In genomic region chr19:18587561-18587960, GRCh38 we compare ENCODE assay signal across 11 cellular contexts. TPM values are rescaled to one million over a fixed set of nuclear protein-coding genes. Genes with fewer than 3 reads are reported as not detected.
DNase-seq lines count a peak whose midpoint lies in the region; ATAC-seq, FAIRE-seq and TF ChIP-seq lines count a peak whose summit lies in the region.
"Had no signal": no experiment of that assay in that cellular context is flagged by ENCODE, and none has a peak within 500 bp of the region (broad histone marks: within the 10 kb centered on the region; RNA-seq: fewer than 3 reads in every experiment).

No MANE protein-coding gene starts in this region.

- peaks cover 2% of the 10 kb centered on the region for H3K79me1 ChIP-seq in neuronal stem cell (ENCODE audit: low read depth, low read length)

- no peaks in the 10 kb centered on the region for H3K9me3 Mint-ChIP-seq in CD4-positive, alpha-beta memory T cell
- H3K9me3 Mint-ChIP-seq in IgD-negative memory B cell: no peaks in the 10 kb centered on the region
- H3K9me3 Mint-ChIP-seq in nephron progenitor cell: peaks cover 9% of the 10 kb centered on the region

- no peaks in the 10 kb centered on the region for H3K9me3 ChIP-seq in CD4-positive, alpha-beta memory T cell (ENCODE audit: control insufficient read depth in 1 of 2, low read length in 2 of 2)
- H3K9me3 ChIP-seq in GM12878 (replicated peaks; ENCODE audit: control insufficient read depth, insufficient read depth, low read length) (no peaks in the 10 kb centered on the region), neuronal stem cell (replicated peaks in 1 of 2; ENCODE audit: control insufficient read depth in 2 of 2, insufficient read depth in 1 of 2, low read depth in 1 of 2, low read length in 2 of 2) (no peaks in the 10 kb centered on the region)

- no peak overlapping the region for H4K8ac ChIP-seq in neuronal stem cell (ENCODE audit: low read depth, low read length)

- no peak overlapping the region for H4K91ac ChIP-seq in neuronal stem cell (ENCODE audit: low read depth, low read length, poor library complexity)

- TF ChIP-seq CTCF in GM12878 (IDR thresholded peaks at IDR 0.05 in 2 of 3, conservative IDR thresholded peaks at IDR 0.05 in 1 of 3; ENCODE audit: control insufficient read depth in 2 of 3, extremely low read depth in 1 of 3, insufficient read depth in 1 of 3, low read depth in 3 of 3, low read length in 3 of 3): no peak
- TF ChIP-seq CTCF in nephron progenitor cell (IDR thresholded peaks at IDR 0.05): no peak

- in situ Hi-C loops in GM12878 (cut with MboI): no loop called here

- H3K4ac ChIP-seq in neuronal stem cell (ENCODE audit: low read length): no peak overlapping the region

- intact Hi-C loops in CD4-positive, alpha-beta memory T cell (cut with micrococcal nuclease): loop anchor here (5.0 kb wide), 1 partner anchor 110 kb away; no protein-coding TSS in a partner anchor
- intact Hi-C loops in GM12878 (cut with micrococcal nuclease; ENCODE audit: unreplicated experiment): loop anchor here (5.0 kb wide), 3 partner anchors 45 to 260 kb away; partner anchors contain the start of gene FKBP8

- no peak for FAIRE-seq in GM12878 (lab: Jason Lieb, UNC)

- RAD21 ChIA-PET in GM12878 (lab: Charles Lee; ENCODE audit: unreplicated experiment): interaction anchor here (1.2 to 4.8 kb wide), 5 partner anchors 16 to 87 kb away, joined by 3 to 35 read pairs (median 20); partner anchors contain the start of genes ELL, FKBP8, KXD1 and UBA52

- H2AK5ac ChIP-seq in neuronal stem cell (ENCODE audit: low read depth, low read length): peak overlapping the region; percentile 3

- peak overlapping the region; percentile 72 for H2AFZ ChIP-seq in GM12878 (ENCODE audit: control insufficient read depth, low read depth, low read length)
- peak overlapping the region; percentile 98 for H2AFZ ChIP-seq in neuronal stem cell (ENCODE audit: low read length)

- peaks cover 4% of the 10 kb centered on the region; the same call in 1 of the 2 replicates for H3K79me2 ChIP-seq in GM12878 (ENCODE audit: control insufficient read depth, insufficient read depth, low read length)

- H3K4me1 Mint-ChIP-seq in CD4-positive, alpha-beta memory T cell: peaks cover 18 to 43% (median 32%) of the 10 kb centered on the region in 4 donors
- H3K4me1 Mint-ChIP-seq in IgD-negative memory B cell (peaks cover 21 to 33% (median 22%) of the 10 kb centered on the region in 3 donors), nephron progenitor cell (peaks cover 35% of the 10 kb centered on the region)

- TF ChIP-seq POLR2A in GM12878 (IDR thresholded peaks at IDR 0.05; ENCODE audit: low read depth, low read length): no peak

- H3K27me3 Mint-ChIP-seq in CD4-positive, alpha-beta memory T cell: no peaks in the 10 kb centered on the region
- no peaks in the 10 kb centered on the region for H3K27me3 Mint-ChIP-seq in IgD-negative memory B cell
- H3K27me3 Mint-ChIP-seq in nephron progenitor cell (ENCODE audit: low read depth, poor library complexity): peaks cover 14% of the 10 kb centered on the region

- 85% methylated on average over 10 of the region's 12 CpGs for WGBS in GM12878 (ENCODE audit: insufficient coverage, insufficient replicate concordance, low lambda C conversion rate, missing lambda C conversion rate)
- no CpG with 5 or more reads among the region's 12 CpGs for WGBS in neuronal stem cell (ENCODE audit: extremely low coverage in 2 of 2, insufficient read length in 2 of 2, insufficient replicate concordance in 1 of 2), 2 donors

- H3K4me3 Mint-ChIP-seq in CD4-positive, alpha-beta memory T cell: peak overlapping the region in 6 of 8 donors; percentile 5 to 93 (median 42)
- H3K4me3 Mint-ChIP-seq in IgD-negative memory B cell (peak overlapping the region; percentile 71 to 95 (median 83)), nephron progenitor cell (no peak overlapping the region)

- TF ChIP-seq EP300 in GM12878 (IDR thresholded peaks at IDR 0.05; ENCODE audit: borderline replicate concordance in 1 of 2, control insufficient read depth in 1 of 2, low read depth in 2 of 2, low read length in 2 of 2): no peak

- H2BK120ac ChIP-seq in neuronal stem cell (ENCODE audit: low read depth, low read length): no peak overlapping the region

- CTCF ChIA-PET in CD4-positive, alpha-beta memory T cell (lab: Charles Lee; ENCODE audit: partially characterized antibody): interaction anchor here (0.7 to 4.9 kb wide), 16 partner anchors 15 to 318 kb away, joined by 3 to 58 read pairs (median 8); partner anchors contain the start of genes ELL, FKBP8, KXD1 and UBA52
- CTCF ChIA-PET in GM12878 (lab: Yijun Ruan, JAX): interaction anchor here (0.6 to 6.0 kb wide), 18 partner anchors 11 to 259 kb away, joined by 3 to 64 read pairs (median 6); partner anchors contain the start of genes ELL, FKBP8, KXD1 and UBA52

- H3K36me3 Mint-ChIP-seq in CD4-positive, alpha-beta memory T cell: peaks cover 0 to 5% of the 10 kb centered on the region in 2 donors
- H3K36me3 Mint-ChIP-seq in IgD-negative memory B cell (no peaks in the 10 kb centered on the region), nephron progenitor cell (ENCODE audit: low read depth) (no peaks in the 10 kb centered on the region)

- H4K20me1 ChIP-seq in GM12878 (ENCODE audit: control insufficient read depth, insufficient read depth): no peaks in the 10 kb centered on the region

- POLR2A ChIA-PET in CD4-positive, alpha-beta memory T cell (lab: Charles Lee; ENCODE audit: partially characterized antibody): interaction anchor here (0.8 to 6.3 kb wide), 15 partner anchors 9 to 504 kb away, joined by 3 to 122 read pairs (median 6); partner anchors contain the start of genes COPE, CRLF1, DDX49 and ELL
- POLR2A ChIA-PET in GM12878 (lab: Charles Lee): interaction anchor here (0.7 to 6.0 kb wide), 5 partner anchors 15 to 753 kb away, joined by 3 to 43 read pairs (median 27); partner anchors contain the start of genes ELL, FKBP8, KXD1 and UBA52

- H3K4me1 ChIP-seq in CD4-positive, alpha-beta memory T cell (ENCODE audit: insufficient read depth, low read length): peaks cover 34% of the 10 kb centered on the region
- H3K4me1 ChIP-seq in GM12878 (ENCODE audit: control insufficient read depth, insufficient read depth, low read length) (peaks cover 27% of the 10 kb centered on the region), neuronal stem cell (ENCODE audit: control insufficient read depth in 2 of 2, insufficient read depth in 1 of 2, low read depth in 1 of 2, low read length in 2 of 2) (peaks cover 5 to 9% of the 10 kb centered on the region in 2 donors)

- peak overlapping the region; percentile 98 for H3K4me2 ChIP-seq in GM12878 (ENCODE audit: control insufficient read depth, insufficient read depth)
- no peak overlapping the region for H3K4me2 ChIP-seq in neuronal stem cell (ENCODE audit: insufficient read depth, low read length, poor library complexity, severe bottlenecking)

- no peak overlapping the region for H3K23ac ChIP-seq in neuronal stem cell (ENCODE audit: low read depth, low read length, poor library complexity)

- no TSS peak for BruUV-seq in GM12878 (replicated peaks; lab: Mats Ljungman, UMichigan)

- SMC1A ChIA-PET in GM12878 (lab: Charles Lee; ENCODE audit: uncharacterized antibody, unreplicated experiment): interaction anchor here (1.1 to 5.2 kb wide), 6 partner anchors 16 to 68 kb away, joined by 3 to 44 read pairs (median 12); partner anchors contain the start of genes ELL, FKBP8, KXD1 and UBA52

- peak overlapping the region; percentile 2 for H3K18ac ChIP-seq in neuronal stem cell (ENCODE audit: low read length)

- no peaks in the 10 kb centered on the region for H3K27me3 ChIP-seq in CD4-positive, alpha-beta memory T cell (ENCODE audit: insufficient read depth, low read length)
- H3K27me3 ChIP-seq in GM12878 (replicated peaks in 1 of 2; ENCODE audit: control insufficient read depth in 2 of 2, insufficient read depth in 2 of 2, low read length in 1 of 2) (no peaks in the 10 kb centered on the region), neuronal stem cell (ENCODE audit: control insufficient read depth in 3 of 3, insufficient read depth in 3 of 3, low read depth in 1 of 3, low read length in 3 of 3) (no peaks in the 10 kb centered on the region)

- peak overlapping the region; percentile 66 for H3K9ac ChIP-seq in GM12878 (ENCODE audit: control insufficient read depth, insufficient read depth, low read length)
- H3K9ac ChIP-seq in neuronal stem cell (ENCODE audit: low read depth, low read length, poor library complexity): no peak overlapping the region

- TF ChIP-seq RAD21 in GM12878 (IDR thresholded peaks at IDR 0.05; ENCODE audit: insufficient read depth, low read depth, low read length): no peak

- H3K4me3 ChIP-seq in CD4-positive, alpha-beta memory T cell (ENCODE audit: low read length in 2 of 2): no peak overlapping the region
- H3K4me3 ChIP-seq in GM12878: peak overlapping the region; percentile 70; the same call in 1 of the 2 replicates
- H3K4me3 ChIP-seq in neuronal stem cell (ENCODE audit: low read length in 2 of 2): no peak overlapping the region

- H2BK12ac ChIP-seq in neuronal stem cell (ENCODE audit: low read length): no peak overlapping the region

- peak overlapping the region; percentile 67 for H3K27ac ChIP-seq in CD4-positive, alpha-beta memory T cell (ENCODE audit: low read depth, low read length)
- no peak overlapping the region; the same call in 1 of the 2 replicates for H3K27ac ChIP-seq in GM12878 (ENCODE audit: control insufficient read depth, insufficient read depth)
- no peak overlapping the region for H3K27ac ChIP-seq in neuronal stem cell (replicated peaks; ENCODE audit: low read length)

- no peak overlapping the region for H3K14ac ChIP-seq in neuronal stem cell (ENCODE audit: low read length)

- DNase-seq in CD4-positive, alpha-beta memory T cell: no peak
- DNase-seq in GM12878 (ENCODE audit: low read depth, low spot score) (no peak), neuronal stem cell (ENCODE audit: low spot score) (no peak), SW480 (ENCODE audit: low spot score) (no peak), cerebellum (ENCODE audit: low spot score) (no peak), nephron progenitor cell (no peak)
- DNase-seq: DMS79, NCI-H1930, SHP77 had no signal

- ATAC-seq in GM12878 (no peak), GM19463 (IDR thresholded peaks at IDR 0.05; ENCODE audit: unreplicated experiment) (no peak)

- H2BK5ac ChIP-seq in neuronal stem cell (ENCODE audit: low read length): peak overlapping the region; percentile 71

- H3K36me3 ChIP-seq in CD4-positive, alpha-beta memory T cell (ENCODE audit: insufficient read depth, low read length): peaks cover 4% of the 10 kb centered on the region
- H3K36me3 ChIP-seq in GM12878 (ENCODE audit: control insufficient read depth in 2 of 2, insufficient read depth in 2 of 2, low read length in 1 of 2) (peaks cover 0 to 3% of the 10 kb centered on the region in 2 experiments; a peak in 1 of 4 replicates), neuronal stem cell (replicated peaks in 1 of 2; ENCODE audit: control insufficient read depth in 2 of 2, insufficient read depth in 2 of 2, low read length in 2 of 2) (peaks cover 3 to 13% of the 10 kb centered on the region in 2 donors)

- H2BK15ac ChIP-seq in neuronal stem cell (ENCODE audit: low read length): peak overlapping the region; percentile 54

- H3K27ac Mint-ChIP-seq in CD4-positive, alpha-beta memory T cell: peak overlapping the region in 6 of 7 donors; percentile 43 to 93 (median 84)
- H3K27ac Mint-ChIP-seq in IgD-negative memory B cell (peak overlapping the region in 2 of 3 donors; percentile 83 to 92), nephron progenitor cell (no peak overlapping the region)

RNA-seq across cellular contexts. Expression of gene REX1BD, which starts 1.0 kb away (rescaled TPM):
- total RNA-seq in CD4-positive, alpha-beta memory T cell: 100 to 1,000 TPM; 150 to 154 TPM
- 100 to 1,000 TPM; 148 to 156 TPM for polyA plus RNA-seq in CD4-positive, alpha-beta memory T cell
- 138 TPM for polyA plus RNA-seq in IgD-negative memory B cell
- total RNA-seq in GM12878 (2013; cell fraction: nucleolus; rRNA removed): 15.2 and 18.7 TPM in 2 replicates
- 49.7 and 57.8 TPM in 2 replicates for total RNA-seq in GM12878 (2014; rRNA removed)
- total RNA-seq in GM12878 (2014; rRNA removed; fragmentation: Illumina TruSeq; extraction: Trizol): 6.4 and 7.1 TPM in 2 replicates
- 58.2 and 62.7 TPM in 2 replicates for total RNA-seq in GM12878 (2021)
- 15.2 TPM for polyA plus RNA-seq in GM12878 (2011; ENCODE audit: low read depth)
- 7.8 and 12.1 TPM in 2 replicates for polyA plus RNA-seq in GM12878 (2011; rRNA removed)
- 23.9 and 40.8 TPM in 2 replicates for polyA plus RNA-seq in GM12878 (2011; cell fraction: cytosol; rRNA removed)
- 74.8 and 100 TPM in 2 replicates for polyA plus RNA-seq in GM12878 (2011; cell fraction: nucleus; rRNA removed)
- 40.7 and 41.1 TPM in 2 replicates for polyA plus RNA-seq in GM12878 (2012)
- polyA plus RNA-seq in GM12878 (2014; fragmentation: Illumina TruSeq; extraction: Trizol): 1.8 and 3.1 TPM in 2 replicates
- 1 to 10 TPM; 1.1 to 3.3 TPM for polyA plus RNA-seq in GM12878 (2014; fragmentation: Nextera tagmentation; extraction: Ambion mirVana)
- polyA plus RNA-seq in GM12878 (2014; rRNA removed): 64.4 and 84.2 TPM in 2 replicates
- 100 to 1,000 TPM in 1 of 2 experiments, 10 to 100 TPM in 1; 88.9 to 101 TPM for polyA plus RNA-seq in GM12878 (2016; fragmentation: Nextera tagmentation; extraction: Ambion mirVana)
- polyA minus RNA-seq in GM12878 (2011; rRNA and poly(A)+ RNA removed): 0.80 and 1.7 TPM in 2 replicates
- 3.6 and 8.6 TPM in 2 replicates for polyA minus RNA-seq in GM12878 (2011; cell fraction: cytosol; rRNA and poly(A)+ RNA removed)
- polyA minus RNA-seq in GM12878 (2011; cell fraction: nucleus; rRNA and poly(A)+ RNA removed): 4.7 and 6.4 TPM in 2 replicates
- polyA plus RNA-seq in neuronal stem cell (2013, experiment 1 of 2): 85.7 TPM
- polyA plus RNA-seq in neuronal stem cell (2013, experiment 2 of 2): 81.2 TPM
- total RNA-seq in cerebellum: 17.1 TPM

RNA-seq across cellular contexts. Expression of gene UBA52, which starts 15.9 kb away (rescaled TPM):
- 1,000 to 10,000 TPM; 1,962 to 1,978 TPM for total RNA-seq in CD4-positive, alpha-beta memory T cell
- 1,000 to 10,000 TPM; 1,135 to 1,692 TPM for polyA plus RNA-seq in CD4-positive, alpha-beta memory T cell
- polyA plus RNA-seq in IgD-negative memory B cell (1,891 TPM), GM12878 (2011; rRNA removed) (910 and 1,613 TPM in 2 replicates), GM12878 (2014; fragmentation: Illumina TruSeq; extraction: Trizol) (2,280 and 2,392 TPM in 2 replicates), GM12878 (2014; fragmentation: Nextera tagmentation; extraction: Ambion mirVana) (1,000 to 10,000 TPM; 2,192 to 2,288 TPM), GM12878 (2014; rRNA removed) (2,186 and 2,597 TPM in 2 replicates), GM12878 (2016; fragmentation: Nextera tagmentation; extraction: Ambion mirVana) (1,000 to 10,000 TPM; 1,131 to 1,180 TPM)
- total RNA-seq in GM12878 (2013; cell fraction: nucleolus; rRNA removed): 129 and 132 TPM in 2 replicates
- total RNA-seq in GM12878 (2014; rRNA removed) (1,493 and 1,661 TPM in 2 replicates), GM12878 (2014; rRNA removed; fragmentation: Illumina TruSeq; extraction: Trizol) (1,429 and 1,442 TPM in 2 replicates), GM12878 (2021) (1,629 and 1,678 TPM in 2 replicates), cerebellum (435 TPM)
- 10,819 TPM for polyA plus RNA-seq in GM12878 (2011; ENCODE audit: low read depth)
- 3,476 and 4,794 TPM in 2 replicates for polyA plus RNA-seq in GM12878 (2011; cell fraction: cytosol; rRNA removed)
- 839 and 898 TPM in 2 replicates for polyA plus RNA-seq in GM12878 (2011; cell fraction: nucleus; rRNA removed)
- 3,669 and 4,620 TPM in 2 replicates for polyA plus RNA-seq in GM12878 (2012)
- 1,757 and 2,399 TPM in 2 replicates for polyA minus RNA-seq in GM12878 (2011; rRNA and poly(A)+ RNA removed)
- 394 and 436 TPM in 2 replicates for polyA minus RNA-seq in GM12878 (2011; cell fraction: cytosol; rRNA and poly(A)+ RNA removed)
- 157 and 251 TPM in 2 replicates for polyA minus RNA-seq in GM12878 (2011; cell fraction: nucleus; rRNA and poly(A)+ RNA removed)
- polyA plus RNA-seq in neuronal stem cell (2013, experiment 1 of 2): 1,321 TPM
- polyA plus RNA-seq in neuronal stem cell (2013, experiment 2 of 2): 1,289 TPM

RNA-seq across cellular contexts. Expression of gene CRLF1, which starts 19.0 kb away (rescaled TPM):
- not detected for total RNA-seq in CD4-positive, alpha-beta memory T cell
- under 1 TPM in 1 of 2 donors, not detected in 1; 0.70 TPM for polyA plus RNA-seq in CD4-positive, alpha-beta memory T cell
- polyA plus RNA-seq in IgD-negative memory B cell: 0.38 TPM
- total RNA-seq in GM12878 (2013; cell fraction: nucleolus; rRNA removed): not detected in 2 replicates
- not detected in 2 replicates for total RNA-seq in GM12878 (2014; rRNA removed)
- not detected in 2 replicates for total RNA-seq in GM12878 (2014; rRNA removed; fragmentation: Illumina TruSeq; extraction: Trizol)
- 0.33 and 0.43 TPM in 2 replicates for total RNA-seq in GM12878 (2021)
- 1.8 TPM for polyA plus RNA-seq in GM12878 (2011; ENCODE audit: low read depth)
- polyA plus RNA-seq in GM12878 (2011; rRNA removed): not detected in 2 replicates
- polyA plus RNA-seq in GM12878 (2011; cell fraction: cytosol; rRNA removed): 0.10 and 0.27 TPM in 2 replicates
- 0.51 and 0.72 TPM in 2 replicates for polyA plus RNA-seq in GM12878 (2011; cell fraction: nucleus; rRNA removed)
- 2.3 and 3.3 TPM in 2 replicates for polyA plus RNA-seq in GM12878 (2012)
- polyA plus RNA-seq in GM12878 (2014; fragmentation: Illumina TruSeq; extraction: Trizol): not detected in 2 replicates
- polyA plus RNA-seq in GM12878 (2014; fragmentation: Nextera tagmentation; extraction: Ambion mirVana): under 1 TPM; 0.35 to 0.76 TPM
- polyA plus RNA-seq in GM12878 (2014; rRNA removed): 0.10 TPM in 1 of 2 replicates, not detected in the other
- polyA plus RNA-seq in GM12878 (2016; fragmentation: Nextera tagmentation; extraction: Ambion mirVana): 1 to 10 TPM in 1 of 2 experiments, under 1 TPM in 1; 0.63 to 1.2 TPM
- not detected in 2 replicates for polyA minus RNA-seq in GM12878 (2011; rRNA and poly(A)+ RNA removed)
- not detected in 2 replicates for polyA minus RNA-seq in GM12878 (2011; cell fraction: cytosol; rRNA and poly(A)+ RNA removed)
- not detected in 2 replicates for polyA minus RNA-seq in GM12878 (2011; cell fraction: nucleus; rRNA and poly(A)+ RNA removed)
- polyA plus RNA-seq in neuronal stem cell (2013, experiment 1 of 2): 0.24 TPM
- polyA plus RNA-seq in neuronal stem cell (2013, experiment 2 of 2): 0.33 TPM
- 3.0 TPM for total RNA-seq in cerebellum

RNA-seq across cellular contexts. Expression of gene TMEM59L, which starts 25.1 kb away (rescaled TPM):
- total RNA-seq in CD4-positive, alpha-beta memory T cell: not detected
- polyA plus RNA-seq in CD4-positive, alpha-beta memory T cell: not detected
- polyA plus RNA-seq in IgD-negative memory B cell (not detected), GM12878 (2011; rRNA removed) (not detected in 2 replicates), GM12878 (2014; fragmentation: Illumina TruSeq; extraction: Trizol) (not detected in 2 replicates), GM12878 (2014; fragmentation: Nextera tagmentation; extraction: Ambion mirVana) (not detected), GM12878 (2014; rRNA removed) (not detected in 2 replicates), GM12878 (2016; fragmentation: Nextera tagmentation; extraction: Ambion mirVana) (not detected)
- total RNA-seq in GM12878 (2013; cell fraction: nucleolus; rRNA removed): not detected in 2 replicates
- total RNA-seq in GM12878 (2014; rRNA removed) (0.06 TPM in 1 of 2 replicates, not detected in the other), GM12878 (2014; rRNA removed; fragmentation: Illumina TruSeq; extraction: Trizol) (not detected in 2 replicates), GM12878 (2021) (not detected in 2 replicates), cerebellum (28.9 TPM)
- polyA plus RNA-seq in GM12878 (2011; ENCODE audit: low read depth): not detected
- polyA plus RNA-seq in GM12878 (2011; cell fraction: cytosol; rRNA removed): not detected in 2 replicates
- 0.15 and 0.27 TPM in 2 replicates for polyA plus RNA-seq in GM12878 (2011; cell fraction: nucleus; rRNA removed)
- 0.09 TPM in 1 of 2 replicates, not detected in the other for polyA plus RNA-seq in GM12878 (2012)
- polyA minus RNA-seq in GM12878 (2011; rRNA and poly(A)+ RNA removed): not detected in 2 replicates
- not detected in 2 replicates for polyA minus RNA-seq in GM12878 (2011; cell fraction: cytosol; rRNA and poly(A)+ RNA removed)
- polyA minus RNA-seq in GM12878 (2011; cell fraction: nucleus; rRNA and poly(A)+ RNA removed): not detected in 2 replicates
- polyA plus RNA-seq in neuronal stem cell (2013, experiment 1 of 2): 7.1 TPM
- 6.4 TPM for polyA plus RNA-seq in neuronal stem cell (2013, experiment 2 of 2)

RNA-seq across cellular contexts. Expression of gene KXD1, which starts 29.9 kb away (rescaled TPM):
- 10 to 100 TPM; 95.3 to 95.6 TPM for total RNA-seq in CD4-positive, alpha-beta memory T cell
- polyA plus RNA-seq in CD4-positive, alpha-beta memory T cell: 10 to 100 TPM; 88.8 to 94.3 TPM
- polyA plus RNA-seq in IgD-negative memory B cell (82.8 TPM), GM12878 (2011; rRNA removed) (67.3 and 130 TPM in 2 replicates), GM12878 (2014; fragmentation: Illumina TruSeq; extraction: Trizol) (91.4 and 151 TPM in 2 replicates), GM12878 (2014; fragmentation: Nextera tagmentation; extraction: Ambion mirVana) (10 to 100 TPM; 27.5 to 44.9 TPM), GM12878 (2014; rRNA removed) (193 and 209 TPM in 2 replicates), GM12878 (2016; fragmentation: Nextera tagmentation; extraction: Ambion mirVana) (100 to 1,000 TPM; 182 to 191 TPM)
- 63.6 and 63.9 TPM in 2 replicates for total RNA-seq in GM12878 (2013; cell fraction: nucleolus; rRNA removed)
- total RNA-seq in GM12878 (2014; rRNA removed) (116 and 128 TPM in 2 replicates), GM12878 (2014; rRNA removed; fragmentation: Illumina TruSeq; extraction: Trizol) (75.5 and 82.0 TPM in 2 replicates), GM12878 (2021) (109 and 111 TPM in 2 replicates), cerebellum (23.6 TPM)
- 63.3 TPM for polyA plus RNA-seq in GM12878 (2011; ENCODE audit: low read depth)
- polyA plus RNA-seq in GM12878 (2011; cell fraction: cytosol; rRNA removed): 191 and 223 TPM in 2 replicates
- 161 and 189 TPM in 2 replicates for polyA plus RNA-seq in GM12878 (2011; cell fraction: nucleus; rRNA removed)
- polyA plus RNA-seq in GM12878 (2012): 111 and 123 TPM in 2 replicates
- polyA minus RNA-seq in GM12878 (2011; rRNA and poly(A)+ RNA removed): 68.5 and 130 TPM in 2 replicates
- polyA minus RNA-seq in GM12878 (2011; cell fraction: cytosol; rRNA and poly(A)+ RNA removed): 52.8 and 63.2 TPM in 2 replicates
- 18.9 and 32.5 TPM in 2 replicates for polyA minus RNA-seq in GM12878 (2011; cell fraction: nucleus; rRNA and poly(A)+ RNA removed)
- polyA plus RNA-seq in neuronal stem cell (2013, experiment 1 of 2): 150 TPM
- polyA plus RNA-seq in neuronal stem cell (2013, experiment 2 of 2): 148 TPM
